Comparison of ENCODE assay signal across 1 cellular context in genomic region chr19:44657211-44657921, GRCh38.
TF ChIP-seq lines count a peak whose summit lies in the region.

No MANE protein-coding gene starts in this region.

TF ChIP-seq in K562, 482 proteins besides CTCF, POLR2A, EP300 and RAD21 (continued from another document and continues in another):
- TF ChIP-seq RERE (CRISPR knock-in tag; IDR thresholded peaks at IDR 0.05; ENCODE audit: borderline replicate concordance) (no peak), MEF2D (tag; conservative IDR thresholded peaks at IDR 0.05; ENCODE audit: low read depth) (no peak), ZNF766 (CRISPR knock-in tag; conservative IDR thresholded peaks at IDR 0.05) (no peak), NCOA4 (IDR thresholded peaks at IDR 0.05; ENCODE audit: partially characterized antibody) (no peak), ZNF3 (CRISPR knock-in tag; IDR thresholded peaks at IDR 0.05) (no peak), CEBPZ (IDR thresholded peaks at IDR 0.05; ENCODE audit: borderline replicate concordance, low read depth, low read length) (no peak), TCF15 (CRISPR knock-in tag; IDR thresholded peaks at IDR 0.05) (no peak), MCM7 (IDR thresholded peaks at IDR 0.05) (no peak), ZFP91 (CRISPR knock-in tag; IDR thresholded peaks at IDR 0.05) (no peak), HBP1 (CRISPR knock-in tag; IDR thresholded peaks at IDR 0.05) (no peak), PKNOX1 (IDR thresholded peaks at IDR 0.05) (peak; percentile 56), TRIM24 (IDR thresholded peaks at IDR 0.05) (no peak), SPI1 (IDR thresholded peaks at IDR 0.05; ENCODE audit: borderline replicate concordance, low read depth, low read length) (no peak), ERF (CRISPR knock-in tag; IDR thresholded peaks at IDR 0.05) (no peak), ZBTB49 (CRISPR knock-in tag; IDR thresholded peaks at IDR 0.05; ENCODE audit: borderline replicate concordance) (no peak), HSF4 (CRISPR knock-in tag; IDR thresholded peaks at IDR 0.05; ENCODE audit: borderline replicate concordance) (no peak), ARID2 (IDR thresholded peaks at IDR 0.05) (no peak), ARHGAP35 (IDR thresholded peaks at IDR 0.05; ENCODE audit: partially characterized antibody) (no peak), TAF7 (tag; IDR thresholded peaks at IDR 0.05) (no peak), HNRNPH1 (optimal IDR thresholded peaks at IDR 0.05; ENCODE audit: low read depth, low read length) (no peak), E2F1 (CRISPR knock-in tag; IDR thresholded peaks at IDR 0.05) (no peak), CTCFL (IDR thresholded peaks at IDR 0.05; ENCODE audit: borderline replicate concordance, insufficient read depth, low read depth, low read length, poor library complexity, severe bottlenecking) (peak; percentile 20)
